Comparison of ENCODE assay signal across 30 cellular contexts in the genomic region with DNA sequence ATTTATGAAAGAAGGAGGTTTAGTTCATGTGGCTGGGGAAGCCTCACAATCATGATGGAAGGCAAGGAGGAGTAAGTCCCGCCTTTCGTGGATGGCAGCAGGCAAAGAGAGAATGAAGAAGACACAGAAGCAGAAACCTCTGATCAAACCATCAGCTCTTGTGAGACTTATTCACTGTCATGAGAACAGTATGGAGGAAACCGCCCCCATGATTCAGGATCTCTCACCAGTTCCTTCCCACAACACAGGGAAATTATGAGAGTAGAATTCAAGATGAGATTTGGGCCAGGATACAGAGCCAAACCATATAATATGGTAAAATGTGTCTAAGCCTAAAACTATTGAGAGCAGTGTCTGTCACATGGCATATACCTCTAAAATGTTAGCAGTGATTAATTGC.
"Had no signal": no experiment of that assay in that cellular context is flagged by ENCODE, and none has a peak within 500 bp of the region (broad histone marks: within the 10 kb centered on the region; RNA-seq: fewer than 3 reads in every experiment).

No MANE protein-coding gene starts in this region.

- H3K9me3 Mint-ChIP-seq: natural killer cell; stimulated activated naive CD8-positive, alpha-beta T cell treated with anti-CD3 and anti-CD28 coated beads, Interleukin-15, Interleukin-2, amounts not matched to agents 100 ng/mL and 50 ng/mL, for 24 hours had no signal

- H3K4me3 Mint-ChIP-seq: effector memory CD8-positive, alpha-beta T cell; memory B cell; natural killer cell; stimulated activated naive B cell treated with anti-CD40 and anti-IgM and Interleukin-4, amounts not matched to agents 10 μg/mL and 1 μg/mL and 100 μg/mL, for 72 hours; stimulated activated naive CD8-positive, alpha-beta T cell treated with anti-CD3 and anti-CD28 coated beads, Interleukin-15, Interleukin-2, amounts not matched to agents 100 ng/mL and 50 ng/mL, for 24 hours had no signal

- H3K36me3 ChIP-seq: esophagus squamous epithelium, heart right ventricle, left ventricle myocardium inferior, lower lobe of right lung, ovary, sigmoid colon, spleen, thyroid gland, vagina had no signal

- H3K4me3 ChIP-seq: esophagus squamous epithelium, heart right ventricle, left ventricle myocardium inferior, lower lobe of right lung, ovary, psoas muscle, sigmoid colon, skin epidermis, spleen, thyroid gland, vagina had no signal

- H3K27ac Mint-ChIP-seq: effector memory CD8-positive, alpha-beta T cell; memory B cell; natural killer cell; stimulated activated naive B cell treated with anti-CD40 and anti-IgM and Interleukin-4, amounts not matched to agents 10 μg/mL and 1 μg/mL and 100 μg/mL, for 72 hours; stimulated activated naive CD8-positive, alpha-beta T cell treated with anti-CD3 and anti-CD28 coated beads, Interleukin-15, Interleukin-2, amounts not matched to agents 100 ng/mL and 50 ng/mL, for 24 hours had no signal

- ATAC-seq: effector memory CD8-positive, alpha-beta T cell; heart right ventricle; left colon; lower lobe of right lung; natural killer cell; psoas muscle; right cardiac atrium; stimulated activated naive B cell treated with anti-CD40 and anti-IgM and Interleukin-4, amounts not matched to agents 10 μg/mL and 1 μg/mL and 100 μg/mL, for 72 hours had no signal

- H3K9me3 ChIP-seq: esophagus squamous epithelium, lower lobe of right lung, ovary, psoas muscle, sigmoid colon, thyroid gland, vagina had no signal

- H3K27me3 ChIP-seq: esophagus squamous epithelium, heart right ventricle, ovary, sigmoid colon, spleen, thyroid gland, vagina had no signal

- H3K4me1 ChIP-seq: esophagus squamous epithelium, heart right ventricle, left ventricle myocardium inferior, lower lobe of right lung, psoas muscle, spleen, thyroid gland, vagina had no signal

- DNase-seq: cerebellar nuclear complex; cortex of kidney; effector memory CD8-positive, alpha-beta T cell; erythroblast; esophagus squamous epithelium; foreskin melanocyte; glutamatergic neuron; heart right ventricle; hippocampal formation; islet precursor cell; kidney glomerular epithelial cell; left colon; left ventricle myocardium inferior; lower lobe of right lung; natural killer cell; occipital lobe; ovary; posterior cingulate gyrus; psoas muscle; right cardiac atrium; sigmoid colon; spleen; stimulated activated CD4-positive, alpha-beta T cell treated with anti-CD3 and anti-CD28 coated beads, Interleukin-4, amount 100 ng/mL, for 4 hours; stimulated activated naive B cell treated with anti-CD40 and anti-IgM and Interleukin-4, amounts not matched to agents 10 μg/mL and 1 μg/mL and 100 μg/mL, for 72 hours; thyroid gland; trophoblast cell had no signal

- H3K27ac ChIP-seq: esophagus squamous epithelium, heart right ventricle, left ventricle myocardium inferior, lower lobe of right lung, ovary, psoas muscle, sigmoid colon, skin epidermis, spleen, thyroid gland, vagina had no signal

- H3K36me3 Mint-ChIP-seq: memory B cell; natural killer cell; stimulated activated naive B cell treated with anti-CD40 and anti-IgM and Interleukin-4, amounts not matched to agents 10 μg/mL and 1 μg/mL and 100 μg/mL, for 72 hours had no signal

- H3K4me1 Mint-ChIP-seq: memory B cell; natural killer cell; stimulated activated naive B cell treated with anti-CD40 and anti-IgM and Interleukin-4, amounts not matched to agents 10 μg/mL and 1 μg/mL and 100 μg/mL, for 72 hours had no signal
